Comparison of ENCODE assay signal across 25 cellular contexts in the genomic region with DNA sequence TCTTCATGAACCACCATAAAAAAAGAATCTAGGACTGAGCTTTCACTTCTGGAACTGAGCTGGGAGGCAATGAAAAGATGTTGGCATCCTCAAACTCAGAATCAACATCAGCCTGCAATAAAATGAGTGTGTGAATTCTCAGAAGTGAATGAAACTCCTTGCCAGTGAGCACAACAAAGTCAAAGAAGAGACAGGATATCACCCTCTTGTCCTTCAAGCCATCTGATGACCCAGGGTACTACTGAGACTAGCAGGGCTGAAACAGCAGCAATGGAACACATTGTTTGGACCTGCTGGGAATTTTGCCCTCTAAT.
"Had no signal": no experiment of that assay in that cellular context is flagged by ENCODE, and none has a peak within 500 bp of the region (broad histone marks: within the 10 kb centered on the region; RNA-seq: fewer than 3 reads in every experiment).

No MANE protein-coding gene starts in this region.

- DNase-seq: activated B cell treated with CpG ODN at 0.5 μM for 24 hours; activated CD4-positive, alpha-beta T cell treated with anti-CD3 and anti-CD28 coated beads for 36 hours; activated CD4-positive, alpha-beta T cell treated with anti-CD3 and anti-CD28 coated beads, Interleukin-2, amount 50 U/mL, for 4 hours; activated CD8-positive, alpha-beta memory T cell treated with anti-CD3 and anti-CD28 coated beads for 24 hours; activated CD8-positive, alpha-beta memory T cell treated with anti-CD3 and anti-CD28 coated beads, Interleukin-2, amount 50 U/mL, for 4 hours; activated naive CD4-positive, alpha-beta T cell; activated T-cell treated with anti-CD3 and anti-CD28 coated beads, Interleukin-2, amount 50 U/mL, for 24 hours; adrenal gland; dorsolateral prefrontal cortex; esophagus squamous epithelium; head of caudate nucleus; islet precursor cell; stimulated activated CD4-positive, alpha-beta T cell treated with anti-CD3 and anti-CD28 coated beads, Interleukin-12 subunit alpha, Interleukin-12 subunit beta, amount 100 ng/mL, for 4 hours; stimulated activated CD4-positive, alpha-beta T cell treated with anti-CD3 and anti-CD28 coated beads, Interleukin-4, amount 100 ng/mL, for 4 hours; stimulated activated naive CD8-positive, alpha-beta T cell treated with anti-CD3 and anti-CD28 coated beads, Interleukin-15, Interleukin-2, amounts not matched to agents 100 U/mL and 50 U/mL, for 24 hours; tibial artery had no signal

- FAIRE-seq: astrocyte, colon had no signal

- H3K4me3 ChIP-seq: adrenal gland, breast epithelium, dorsolateral prefrontal cortex, esophagus squamous epithelium, gastroesophageal sphincter, tibial artery had no signal

- H3K9me3 ChIP-seq: adrenal gland, breast epithelium, esophagus squamous epithelium, gastroesophageal sphincter, tibial artery had no signal

- H3K36me3 Mint-ChIP-seq: natural killer cell treated with Interleukin-12 subunit alpha and Interleukin-12 subunit beta and Interleukin-15 and Interleukin-18, amount 100 ng/mL, for 72 hours had no signal

- H3K36me3 ChIP-seq: adrenal gland, breast epithelium, tibial artery had no signal

- H3K4me3 Mint-ChIP-seq: activated B cell treated with CpG ODN at 0.5 μM for 24 hours; activated CD4-positive, alpha-beta T cell treated with anti-CD3 and anti-CD28 coated beads for 36 hours; activated naive CD8-positive, alpha-beta T cell; activated T-cell treated with anti-CD3 and anti-CD28 coated beads, Interleukin-2, amount 50 U/mL, for 24 hours; central memory CD8-positive, alpha-beta T cell; mesothelial cell of epicardium; natural killer cell treated with Interleukin-12 subunit alpha and Interleukin-12 subunit beta and Interleukin-15 and Interleukin-18, amount 100 ng/mL, for 72 hours had no signal

- H3K27ac ChIP-seq: breast epithelium, esophagus squamous epithelium, tibial artery had no signal

- H3K27me3 Mint-ChIP-seq: activated B cell treated with CpG ODN at 0.5 μM for 24 hours; activated CD4-positive, alpha-beta T cell treated with anti-CD3 and anti-CD28 coated beads for 36 hours; activated naive CD8-positive, alpha-beta T cell; activated T-cell treated with anti-CD3 and anti-CD28 coated beads, Interleukin-2, amount 50 U/mL, for 24 hours; central memory CD8-positive, alpha-beta T cell; natural killer cell treated with Interleukin-12 subunit alpha and Interleukin-12 subunit beta and Interleukin-15 and Interleukin-18, amount 100 ng/mL, for 72 hours had no signal

- H3K27me3 ChIP-seq: adrenal gland, breast epithelium, dorsolateral prefrontal cortex, esophagus squamous epithelium, gastroesophageal sphincter, tibial artery had no signal

- ATAC-seq: activated CD4-positive, alpha-beta T cell treated with anti-CD3 and anti-CD28 coated beads for 36 hours; gastroesophageal sphincter; natural killer cell treated with Interleukin-12 subunit alpha and Interleukin-12 subunit beta and Interleukin-15 and Interleukin-18, amount 100 ng/mL, for 72 hours; stimulated activated naive CD8-positive, alpha-beta T cell treated with anti-CD3 and anti-CD28 coated beads, Interleukin-15, Interleukin-2, amounts not matched to agents 100 U/mL and 50 U/mL, for 24 hours had no signal

- H3K9me3 Mint-ChIP-seq: activated B cell treated with CpG ODN at 0.5 μM for 24 hours; activated T-cell treated with anti-CD3 and anti-CD28 coated beads, Interleukin-2, amount 50 U/mL, for 24 hours; activated T-helper 2 cell treated with anti-CD3 and anti-CD28 coated beads, Interferon-gamma antibody, Interleukin-2, Interleukin-4, amounts not matched to agents 10 μg/mL and 5 μg/mL and 100 μg/mL, durations not matched to agents 14 hours and 24 hours and 36 hours; central memory CD8-positive, alpha-beta T cell; mesothelial cell of epicardium; natural killer cell treated with Interleukin-12 subunit alpha and Interleukin-12 subunit beta and Interleukin-15 and Interleukin-18, amount 100 ng/mL, for 72 hours had no signal

- H3K27ac Mint-ChIP-seq: activated B cell treated with CpG ODN at 0.5 μM for 24 hours; activated CD4-positive, alpha-beta T cell treated with anti-CD3 and anti-CD28 coated beads for 36 hours; activated naive CD8-positive, alpha-beta T cell; activated T-cell treated with anti-CD3 and anti-CD28 coated beads, Interleukin-2, amount 50 U/mL, for 24 hours; activated T-helper 2 cell treated with anti-CD3 and anti-CD28 coated beads, Interferon-gamma antibody, Interleukin-2, Interleukin-4, amounts not matched to agents 10 μg/mL and 5 μg/mL and 100 μg/mL, durations not matched to agents 14 hours and 24 hours and 36 hours; mesothelial cell of epicardium; natural killer cell treated with Interleukin-12 subunit alpha and Interleukin-12 subunit beta and Interleukin-15 and Interleukin-18, amount 100 ng/mL, for 72 hours had no signal
